Comparison of ENCODE assay signal across 8 cellular contexts in the genomic region with DNA sequence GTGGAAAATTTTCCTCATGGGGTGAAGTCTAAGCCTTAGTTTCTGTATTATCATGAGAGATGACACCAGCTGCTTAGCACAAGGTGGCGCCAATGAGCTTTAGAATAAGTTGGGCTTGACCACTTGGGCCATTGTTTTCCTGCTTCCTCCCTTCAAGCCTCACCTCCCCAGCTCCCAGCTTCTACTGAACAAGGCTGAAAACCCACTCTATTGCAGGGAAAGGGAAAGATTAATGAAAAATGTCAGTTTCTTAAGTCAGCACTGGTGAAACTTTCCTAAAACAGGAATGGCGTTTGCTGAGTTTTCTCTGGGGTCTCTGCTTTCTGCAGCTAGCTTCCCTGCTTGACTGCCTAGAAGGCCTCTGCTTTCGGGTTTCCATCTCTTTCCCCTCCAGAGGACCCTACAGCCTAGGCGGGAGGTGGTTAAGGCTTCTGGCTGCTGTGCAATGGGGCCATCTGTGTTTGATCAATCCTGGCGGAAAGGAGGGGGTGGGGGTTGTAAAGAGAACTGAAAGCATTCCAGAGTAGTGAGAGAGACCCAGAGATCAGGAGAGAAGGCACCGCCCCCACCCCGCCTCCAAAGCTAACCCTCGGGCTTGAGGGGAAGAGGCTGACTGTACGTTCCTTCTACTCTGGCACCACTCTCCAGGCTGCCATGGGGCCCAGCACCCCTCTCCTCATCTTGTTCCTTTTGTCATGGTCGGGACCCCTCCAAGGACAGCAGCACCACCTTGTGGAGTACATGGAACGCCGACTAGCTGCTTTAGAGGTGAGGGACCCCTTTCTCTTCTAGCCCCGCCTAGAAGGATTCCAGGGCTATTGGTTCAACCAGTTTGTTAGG. TPM values are rescaled to one million over a fixed set of nuclear protein-coding genes. Genes with fewer than 3 reads are reported as not detected.
DNase-seq lines count a peak whose midpoint lies in the region; ATAC-seq and TF ChIP-seq lines count a peak whose summit lies in the region.

A gene with protein sequence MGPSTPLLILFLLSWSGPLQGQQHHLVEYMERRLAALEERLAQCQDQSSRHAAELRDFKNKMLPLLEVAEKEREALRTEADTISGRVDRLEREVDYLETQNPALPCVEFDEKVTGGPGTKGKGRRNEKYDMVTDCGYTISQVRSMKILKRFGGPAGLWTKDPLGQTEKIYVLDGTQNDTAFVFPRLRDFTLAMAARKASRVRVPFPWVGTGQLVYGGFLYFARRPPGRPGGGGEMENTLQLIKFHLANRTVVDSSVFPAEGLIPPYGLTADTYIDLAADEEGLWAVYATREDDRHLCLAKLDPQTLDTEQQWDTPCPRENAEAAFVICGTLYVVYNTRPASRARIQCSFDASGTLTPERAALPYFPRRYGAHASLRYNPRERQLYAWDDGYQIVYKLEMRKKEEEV (plus strand): TSS at position 612 of the 840 bp plus-strand sequence. CDS start 43 bp downstream, at position 655.

- H3K9ac ChIP-seq in HUES48 (ENCODE audit: low read depth, low read length) (peak within 1 kb of the TSS; percentile 75), neural cell (ENCODE audit: low read length) (no peak within 1 kb of the TSS)

- H3K36me3 ChIP-seq in HUES48 (ENCODE audit: control insufficient read depth, insufficient read depth, low read length): peaks cover 21% of the 10 kb centered on the region
- no peaks in the 10 kb centered on the region for H3K36me3 ChIP-seq in neural cell (ENCODE audit: insufficient read depth, low read length)
- H3K36me3 ChIP-seq in thyroid gland: no peaks in the 10 kb centered on the region

- H3K4me2 ChIP-seq in neural cell (ENCODE audit: low read length): no peak within 1 kb of the TSS

- H3K9me3 ChIP-seq in HUES48 (ENCODE audit: control insufficient read depth, insufficient read depth, low read length) (no peaks in the 10 kb centered on the region), neural cell (ENCODE audit: low read length) (no peaks in the 10 kb centered on the region), thyroid gland (no peaks in the 10 kb centered on the region)

- H3K9me3 Mint-ChIP-seq in activated T-helper 17 cell treated with anti-CD3 and anti-CD28 coated beads, Interleukin-2, amount 50 U/mL, for 72 hours: no peaks in the 10 kb centered on the region

- DNase-seq in EH (ENCODE audit: low read depth) (peak; percentile 99), NOMO-1 treated with dmso at 0.1 percent for 144 hours (lab: John Stamatoyannopoulos, UW; ENCODE audit: unreplicated experiment) (peak; percentile 40), foreskin melanocyte (peak; percentile 79), thyroid gland (peak; percentile 87 to 92)

- no peaks in the 10 kb centered on the region for H3K9me2 ChIP-seq in neural cell (ENCODE audit: insufficient read depth, low read length)

- peak; percentile 43 for ATAC-seq in activated T-helper 17 cell treated with anti-CD3 and anti-CD28 coated beads, Interleukin-2, amount 50 U/mL, for 72 hours (replicated peaks)
- no peak for ATAC-seq in HG03354 (IDR thresholded peaks at IDR 0.05; ENCODE audit: poor library complexity, severe bottlenecking, unreplicated experiment)

- no peaks in the 10 kb centered on the region for H3K79me2 ChIP-seq in neural cell (replicated peaks; ENCODE audit: insufficient read depth, low read length)

- H3K4me3 ChIP-seq in HUES48 (ENCODE audit: low read depth, low read length): peak within 1 kb of the TSS; percentile 41
- H3K4me3 ChIP-seq in neural cell (ENCODE audit: low read length): no peak within 1 kb of the TSS
- no peak within 1 kb of the TSS for H3K4me3 ChIP-seq in thyroid gland (replicated peaks in 1 of 3)

- TF ChIP-seq CTCF in neural cell (IDR thresholded peaks at IDR 0.05; ENCODE audit: poor library complexity, severe bottlenecking) (peak; percentile 91), thyroid gland (IDR thresholded peaks at IDR 0.05) (peak; percentile 53 to 84 (median 62))

- no peak within 1 kb of the TSS for H3K4me3 Mint-ChIP-seq in activated T-helper 17 cell treated with anti-CD3 and anti-CD28 coated beads, Interleukin-2, amount 50 U/mL, for 72 hours

- H3K27ac Mint-ChIP-seq in activated T-helper 17 cell treated with anti-CD3 and anti-CD28 coated beads, Interleukin-2, amount 50 U/mL, for 72 hours: peak within 1 kb of the TSS; percentile 70

- H3K4me1 ChIP-seq in HUES48 (ENCODE audit: control insufficient read depth, insufficient read depth, low read length) (peaks cover 76% of the 10 kb centered on the region), thyroid gland (peaks cover 41 to 57% of the 10 kb centered on the region in 2 donors)

- intact Hi-C loops in thyroid gland (cut with DNase I): loop anchor here (5.0 kb wide), 1 partner anchor 303 kb away; no protein-coding TSS in a partner anchor

- TF ChIP-seq RAD21 in neural cell (conservative IDR thresholded peaks at IDR 0.05): peak; percentile 91

- peaks cover 28% of the 10 kb centered on the region for H3K36me3 Mint-ChIP-seq in activated T-helper 17 cell treated with anti-CD3 and anti-CD28 coated beads, Interleukin-2, amount 50 U/mL, for 72 hours (ENCODE audit: low read depth)

- H3K4me1 Mint-ChIP-seq in activated T-helper 17 cell treated with anti-CD3 and anti-CD28 coated beads, Interleukin-2, amount 50 U/mL, for 72 hours: peaks cover 25% of the 10 kb centered on the region

- no peak within 1 kb of the TSS for H2AFZ ChIP-seq in neural cell (ENCODE audit: low read depth, low read length)

- H3K27me3 ChIP-seq in HUES48 (ENCODE audit: control insufficient read depth, insufficient read depth, low read length): no peaks in the 10 kb centered on the region
- H3K27me3 ChIP-seq in neural cell (ENCODE audit: insufficient read depth, low read depth, low read length): no peaks in the 10 kb centered on the region
- no peaks in the 10 kb centered on the region for H3K27me3 ChIP-seq in thyroid gland

- H3K27me3 Mint-ChIP-seq in activated T-helper 17 cell treated with anti-CD3 and anti-CD28 coated beads, Interleukin-2, amount 50 U/mL, for 72 hours: no peaks in the 10 kb centered on the region

- TF ChIP-seq EP300 in neural cell (conservative IDR thresholded peaks at IDR 0.05; ENCODE audit: poor library complexity, severe bottlenecking): no peak

- no peaks in the 10 kb centered on the region for H4K20me1 ChIP-seq in neural cell (ENCODE audit: insufficient read depth)

- H3K27ac ChIP-seq in HUES48 (ENCODE audit: low read depth, low read length) (peak within 1 kb of the TSS; percentile 97), neural cell (ENCODE audit: low read length) (no peak within 1 kb of the TSS), thyroid gland (peak within 1 kb of the TSS in 2 of 3 donors; percentile 38 to 56)

- 28 to 34% methylated on average over 13 of the region's 13 CpGs for WGBS in thyroid gland, 2 donors

- H3F3A ChIP-seq in neural cell (ENCODE audit: insufficient read depth, low read length, poor library complexity, severe bottlenecking): no peaks in the 10 kb centered on the region

- no peak for TF ChIP-seq POLR2A in thyroid gland (IDR thresholded peaks at IDR 0.05)

TF ChIP-seq in neural cell, 6 proteins besides CTCF, POLR2A, EP300 and RAD21:
- peak; percentile 94 for TF ChIP-seq SMC3 (conservative IDR thresholded peaks at IDR 0.05; ENCODE audit: poor library complexity)
- TF ChIP-seq TAF1 (IDR thresholded peaks at IDR 0.05; ENCODE audit: low read depth): no peak
TF ChIP-seq in neural cell: peak in this region for 1.

RNA-seq across cellular contexts. Expression of the gene that starts here (rescaled TPM):
- under 1 TPM; 0.13 to 0.40 TPM for total RNA-seq in activated T-helper 17 cell treated with anti-CD3 and anti-CD28 coated beads, Interleukin-2, amount 50 U/mL, for 72 hours
- not detected in 2 replicates for polyA plus RNA-seq in neural cell
- 0.35 TPM in 1 of 2 replicates, not detected in the other for polyA minus RNA-seq in neural cell
- 10 to 100 TPM; 20.2 to 28.3 (median 24.8) TPM for total RNA-seq in thyroid gland

Comparison
In these comparisons a context has a peak if more than half of its experiments do, and no peak if none do; other contexts are left out.
1. RNA of the gene that starts here (total RNA-seq): 20.2 to 28.3 TPM in thyroid gland; 0.13 to 0.40 TPM in activated T-helper 17 cell treated with anti-CD3 and anti-CD28 coated beads, Interleukin-2, amount 50 U/mL, for 72 hours; every median in the first group is over 10 times any median in the second.
2. Peak in ATAC-seq in activated T-helper 17 cell treated with anti-CD3 and anti-CD28 coated beads, Interleukin-2, amount 50 U/mL, for 72 hours; RNA of the gene not detected or under 1 TPM.
3. DNase-seq: peak in every context shown above with its lines; median percentile 99 in EH; 90 in thyroid gland; 79 in foreskin melanocyte; 40 in NOMO-1 treated with dmso at 0.1 percent for 144 hours.